9 cellular contexts compared by ENCODE assay signal in the genomic region with DNA sequence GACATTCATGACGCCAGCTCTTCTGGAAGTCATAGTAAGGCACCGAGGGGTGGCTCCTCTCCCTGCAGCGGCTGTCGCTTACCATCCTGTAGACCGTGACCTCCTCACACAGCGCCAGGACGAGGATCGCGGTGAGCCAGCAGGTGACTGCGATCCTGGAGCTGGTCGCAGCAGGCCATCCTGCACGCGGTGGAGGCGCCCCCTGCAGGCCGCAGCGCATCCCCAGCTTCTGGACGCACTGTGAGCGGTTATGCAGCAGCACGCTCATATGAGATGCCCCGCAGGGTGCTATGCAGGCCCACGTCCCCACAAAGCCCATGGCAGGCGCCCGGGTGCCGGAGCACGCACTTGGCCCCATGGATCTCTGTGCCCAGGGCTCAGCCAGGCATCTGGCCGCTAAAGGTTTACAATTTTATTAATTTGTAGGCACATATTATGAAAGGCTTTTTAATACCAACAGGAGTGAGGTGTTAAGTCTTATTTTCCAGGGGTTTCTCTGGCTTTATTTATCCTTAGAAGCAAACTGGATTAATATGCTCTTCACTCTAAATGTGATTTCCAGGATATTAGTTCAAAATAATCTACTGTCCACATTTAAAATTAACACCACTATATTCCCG. TPM values are rescaled to one million over a fixed set of nuclear protein-coding genes. Genes with fewer than 3 reads are reported as not detected.
A peak's percentile ranks its signal among the peaks of the same experiment; 100 is the strongest.
DNase-seq lines count a peak whose midpoint lies in the region; ATAC-seq and TF ChIP-seq lines count a peak whose summit lies in the region.
"Had no signal": no experiment of that assay in that cellular context is flagged by ENCODE, and none has a peak within 500 bp of the region (broad histone marks: within the 10 kb centered on the region; RNA-seq: fewer than 3 reads in every experiment).

No MANE protein-coding gene starts in this region.

- no peak for ATAC-seq in HG03045 (IDR thresholded peaks at IDR 0.05; ENCODE audit: unreplicated experiment)
- no peak for ATAC-seq in GM18498 (IDR thresholded peaks at IDR 0.05; ENCODE audit: unreplicated experiment)

- peak; percentile 15 for DNase-seq in DMS 273 (lab: John Stamatoyannopoulos, UW; ENCODE audit: unreplicated experiment)
- no peak for DNase-seq in DMS 273 treated with DMSO at 0.1 percent for 48 hours (lab: John Stamatoyannopoulos, UW)
- peak; percentile 77 for DNase-seq in activated CD8-positive, alpha-beta memory T cell treated with anti-CD3 and anti-CD28 coated beads, Interleukin-2, amount 50 U/mL, for 48 hours
- DNase-seq in foreskin fibroblast, result peak in 1 of 2 donors; percentile 15
- DNase-seq in renal cortical epithelial cell (ENCODE audit: low read depth), result peak; percentile 19
- no peak for DNase-seq in inferior parietal cortex (ENCODE audit: extremely low spot score)

- peak; percentile 35 for TF ChIP-seq CTCF in foreskin fibroblast (IDR thresholded peaks at IDR 0.05; ENCODE audit: low read depth, low read length)

- no peak overlapping the region for H3K4me3 ChIP-seq in foreskin fibroblast (ENCODE audit: low read depth in 1 of 2, low read length in 2 of 2)
- H3K4me3 ChIP-seq: SJSA1 had no signal

RNA-seq across cellular contexts. Expression of gene PSPC1, which starts 35.6 kb away (rescaled TPM):
- 71.4 and 81.0 TPM in 2 replicates for total RNA-seq in renal cortical epithelial cell

RNA-seq across cellular contexts. Expression of gene ZMYM5, which starts 45.1 kb away (rescaled TPM):
- total RNA-seq in renal cortical epithelial cell, result 15.8 and 18.9 TPM in 2 replicates

Comparison
In these comparisons a context has a peak if more than half of its experiments do, and no peak if none do; other contexts are left out.
1. DNase-seq: peak in DMS 273 (single experiment), activated CD8-positive, alpha-beta memory T cell treated with anti-CD3 and anti-CD28 coated beads, Interleukin-2, amount 50 U/mL, for 48 hours (single experiment) and renal cortical epithelial cell (single experiment); none in DMS 273 treated with DMSO at 0.1 percent for 48 hours (single experiment) and inferior parietal cortex (single experiment).